8 cellular contexts compared by ENCODE assay signal in the genomic region with DNA sequence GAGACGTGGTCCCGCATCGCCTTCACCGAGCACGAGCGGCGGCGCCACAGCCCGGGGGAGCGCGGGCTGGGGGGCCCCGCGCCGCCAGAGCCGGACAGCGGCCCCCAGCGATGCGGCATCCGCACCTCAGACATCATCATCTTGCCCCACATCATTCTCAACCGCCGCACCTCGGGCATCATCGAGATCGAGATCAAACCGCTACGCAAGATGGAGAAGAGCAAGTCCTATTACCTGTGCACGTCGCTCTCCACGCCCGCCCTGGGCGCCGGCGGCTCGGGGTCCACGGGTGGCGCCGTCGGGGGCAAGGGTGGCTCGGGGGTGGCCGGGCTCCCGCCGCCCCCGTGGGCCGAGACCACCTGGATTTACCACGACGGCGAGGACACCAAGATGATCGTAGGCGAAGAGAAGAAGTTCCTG. TPM values are rescaled to one million over a fixed set of nuclear protein-coding genes. Genes with fewer than 3 reads are reported as not detected.
A peak's percentile ranks its signal among the peaks of the same experiment; 100 is the strongest.
DNase-seq lines count a peak whose midpoint lies in the region; ATAC-seq and TF ChIP-seq lines count a peak whose summit lies in the region.

No MANE protein-coding gene starts in this region.

- peak overlapping the region; percentile 94 for H3K4me3 Mint-ChIP-seq in T-helper 2 cell treated with Interferon-gamma antibody and Interleukin-4, amounts not matched to agents 5 μg/mL and 100 μg/mL, for 36 hours
- peak overlapping the region; percentile 90 for H3K4me3 Mint-ChIP-seq in chondrocyte (ENCODE audit: unreplicated experiment)

- H3K9ac ChIP-seq in BLaER1 treated with 17β-estradiol and CSF1 and Interleukin-3, amounts not matched to agents 10 nM and 100 nM: peak overlapping the region; percentile 77 to 90 (median 86)

- no peaks in the 10 kb centered on the region for H4K20me1 ChIP-seq in BLaER1 treated with 17β-estradiol and CSF1 and Interleukin-3, amounts not matched to agents 10 nM and 100 nM

- H3K4me1 Mint-ChIP-seq in T-helper 2 cell treated with Interferon-gamma antibody and Interleukin-4, amounts not matched to agents 5 μg/mL and 100 μg/mL, for 36 hours (ENCODE audit: low read depth): peaks cover 56% of the 10 kb centered on the region
- peaks cover 65% of the 10 kb centered on the region for H3K4me1 Mint-ChIP-seq in chondrocyte (ENCODE audit: low read depth)

- peaks cover 6% of the 10 kb centered on the region for H3K27me3 Mint-ChIP-seq in T-helper 2 cell treated with Interferon-gamma antibody and Interleukin-4, amounts not matched to agents 5 μg/mL and 100 μg/mL, for 36 hours (ENCODE audit: low read depth)
- H3K27me3 Mint-ChIP-seq in chondrocyte (ENCODE audit: low read depth): no peaks in the 10 kb centered on the region

- H3K9me3 ChIP-seq in BLaER1 treated with 17β-estradiol and CSF1 and Interleukin-3, amounts not matched to agents 10 nM and 100 nM (replicated peaks in 1 of 11): no peaks in the 10 kb centered on the region
- H3K9me3 ChIP-seq in tibial artery: no peaks in the 10 kb centered on the region

- H3K27ac ChIP-seq in BLaER1 treated with 17β-estradiol and CSF1 and Interleukin-3, amounts not matched to agents 10 nM and 100 nM: peak overlapping the region; percentile 51 to 88 (median 79); a peak in 21 of 22 replicates
- H3K27ac ChIP-seq in tibial artery: peak overlapping the region; percentile 86 to 95

- peak overlapping the region; percentile 77 to 96 (median 84) for H3K4me3 ChIP-seq in BLaER1 treated with 17β-estradiol and CSF1 and Interleukin-3, amounts not matched to agents 10 nM and 100 nM
- H3K4me3 ChIP-seq in tibial artery: peak overlapping the region; percentile 90 to 93

- H3K36me3 Mint-ChIP-seq in T-helper 2 cell treated with Interferon-gamma antibody and Interleukin-4, amounts not matched to agents 5 μg/mL and 100 μg/mL, for 36 hours (ENCODE audit: low read depth): peaks cover 18% of the 10 kb centered on the region
- peaks cover 5% of the 10 kb centered on the region for H3K36me3 Mint-ChIP-seq in chondrocyte (ENCODE audit: low read depth)

- H3K4me1 ChIP-seq in BLaER1 treated with 17β-estradiol and CSF1 and Interleukin-3, amounts not matched to agents 10 nM and 100 nM: peaks cover 29 to 52% (median 40%) of the 10 kb centered on the region in 10 experiments
- peaks cover 0 to 41% (median 11%) of the 10 kb centered on the region in 4 donors for H3K4me1 ChIP-seq in tibial artery

- no peaks in the 10 kb centered on the region for H3K36me3 ChIP-seq in BLaER1 treated with 17β-estradiol and CSF1 and Interleukin-3, amounts not matched to agents 10 nM and 100 nM
- H3K36me3 ChIP-seq in tibial artery: no peaks in the 10 kb centered on the region

- intact Hi-C loops in tibial artery (cut with DNase I; ENCODE audit: low total_unique reads): loop anchor here (2.0 kb wide), 1 partner anchor 144 kb away; no protein-coding TSS in a partner anchor

- TF ChIP-seq CTCF in chondrocyte (IDR thresholded peaks at IDR 0.05) (peak; percentile 54), tibial artery (IDR thresholded peaks at IDR 0.05) (no peak)

- peak; percentile 4 for ATAC-seq in GM21825 (IDR thresholded peaks at IDR 0.05; ENCODE audit: unreplicated experiment)

- peak overlapping the region; percentile 92 to 99 (median 96) for H3K4me2 ChIP-seq in BLaER1 treated with 17β-estradiol and CSF1 and Interleukin-3, amounts not matched to agents 10 nM and 100 nM

- no peaks in the 10 kb centered on the region for H3K9me3 Mint-ChIP-seq in T-helper 2 cell treated with Interferon-gamma antibody and Interleukin-4, amounts not matched to agents 5 μg/mL and 100 μg/mL, for 36 hours
- H3K9me3 Mint-ChIP-seq in chondrocyte (ENCODE audit: low read depth): no peaks in the 10 kb centered on the region

- H3K27me3 ChIP-seq in BLaER1 treated with 17β-estradiol and CSF1 and Interleukin-3, amounts not matched to agents 10 nM and 100 nM: peaks cover 0 to 4% (median 0%) of the 10 kb centered on the region in 11 experiments; a peak in 2 of 22 replicates
- no peaks in the 10 kb centered on the region for H3K27me3 ChIP-seq in tibial artery

- peak; percentile 49 for DNase-seq in T-helper 2 cell treated with Interferon-gamma antibody and Interleukin-4, amounts not matched to agents 5 μg/mL and 100 μg/mL, for 36 hours (ENCODE audit: low spot score)
- DNase-seq in chondrocyte (ENCODE audit: low spot score): no peak
- DNase-seq in mucosa of gallbladder (ENCODE audit: low spot score): peak; percentile 11
- peak in 1 of 2 donors; percentile 30 for DNase-seq in tibial artery
- DNase-seq in NCI-H2081 treated with DMSO at 0.1 percent for 48 hours (lab: John Stamatoyannopoulos, UW): no peak
- no peak for DNase-seq in NCI-H524 treated with DMSO at 0.1 percent for 48 hours (lab: John Stamatoyannopoulos, UW)

- peak overlapping the region; percentile 51 for H3K27ac Mint-ChIP-seq in T-helper 2 cell treated with Interferon-gamma antibody and Interleukin-4, amounts not matched to agents 5 μg/mL and 100 μg/mL, for 36 hours
- H3K27ac Mint-ChIP-seq in chondrocyte (ENCODE audit: unreplicated experiment): no peak overlapping the region

RNA-seq across cellular contexts. Expression of gene CNNM2, which starts 0.7 kb away (rescaled TPM):
- total RNA-seq in chondrocyte (15.3 to 36.8 TPM (median 33.0 TPM) in 3 replicates), mucosa of gallbladder (33.0 TPM)

RNA-seq across cellular contexts. Expression of gene AS3MT, which starts 49.6 kb away (rescaled TPM):
- total RNA-seq in chondrocyte (2.2 to 3.7 TPM (median 2.3 TPM) in 3 replicates), mucosa of gallbladder (5.4 TPM)

Comparison
In these comparisons a context has a peak if more than half of its experiments do, and no peak if none do; other contexts are left out.
1. DNase-seq: peak in T-helper 2 cell treated with Interferon-gamma antibody and Interleukin-4, amounts not matched to agents 5 μg/mL and 100 μg/mL, for 36 hours (single experiment) and mucosa of gallbladder (single experiment); none in chondrocyte (single experiment), NCI-H2081 treated with DMSO at 0.1 percent for 48 hours (single experiment) and NCI-H524 treated with DMSO at 0.1 percent for 48 hours (single experiment).